Comparison of ENCODE assay signal across 9 cellular contexts in genomic region chr3:138947303-138948121, GRCh38. TPM values are rescaled to one million over a fixed set of nuclear protein-coding genes. Genes with fewer than 3 reads are reported as not detected.
DNase-seq lines count a peak whose midpoint lies in the region; ATAC-seq and TF ChIP-seq lines count a peak whose summit lies in the region.
"Had no signal": no experiment of that assay in that cellular context is flagged by ENCODE, and none has a peak within 500 bp of the region (broad histone marks: within the 10 kb centered on the region; RNA-seq: fewer than 3 reads in every experiment).

No MANE protein-coding gene starts in this region.

- no peak for DNase-seq in CD8-positive, alpha-beta memory T cell
- DNase-seq in T-cell = no peak
- no peak for DNase-seq in fibroblast of lung (ENCODE audit: low read depth in 2 of 2)
- DNase-seq in progenitor cell of endocrine pancreas (ENCODE audit: low spot score, unreplicated experiment) = no peak
- no peak for DNase-seq in NCI-H2107 treated with DMSO at 0.1 percent for 48 hours (lab: John Stamatoyannopoulos, UW; ENCODE audit: unreplicated experiment)
- DNase-seq in NCI-H187 treated with DMSO at 0.1 percent for 48 hours (lab: John Stamatoyannopoulos, UW) = no peak
- no peak for DNase-seq in NCI-H2227 (lab: John Stamatoyannopoulos, UW; ENCODE audit: unreplicated experiment)
- DNase-seq in activated CD4-positive, alpha-beta T cell treated with anti-CD3 and anti-CD28 coated beads for 1 hour = no peak
- DNase-seq: stimulated activated CD4-positive, alpha-beta T cell treated with anti-CD3 and anti-CD28 coated beads, Interleukin-12 subunit alpha, Interleukin-12 subunit beta, amount 100 ng/mL, for 4 hours had no signal

- H3K4me1 Mint-ChIP-seq in CD8-positive, alpha-beta memory T cell = peaks cover 34 to 58% (median 47%) of the 10 kb centered on the region in 3 donors
- H3K4me1 Mint-ChIP-seq in T-cell = peaks cover 35 to 55% (median 42%) of the 10 kb centered on the region in 3 donors
- H3K4me1 Mint-ChIP-seq in progenitor cell of endocrine pancreas (ENCODE audit: low read depth) = peaks cover 14% of the 10 kb centered on the region

- no peaks in the 10 kb centered on the region for H3K36me3 ChIP-seq in CD8-positive, alpha-beta memory T cell (ENCODE audit: insufficient read depth, low read length)
- no peaks in the 10 kb centered on the region for H3K36me3 ChIP-seq in fibroblast of lung (ENCODE audit: control insufficient read depth, insufficient read depth, low read length)

- no peaks in the 10 kb centered on the region for H3K9me3 ChIP-seq in CD8-positive, alpha-beta memory T cell (ENCODE audit: low read length)
- H3K9me3 ChIP-seq in fibroblast of lung (ENCODE audit: control insufficient read depth, insufficient read depth, low read depth, low read length) = no peaks in the 10 kb centered on the region

- ATAC-seq in T-cell (replicated peaks in 1 of 4) = no peak

- H4K20me1 ChIP-seq in fibroblast of lung (ENCODE audit: control insufficient read depth, extremely low read depth, insufficient read depth, low read length) = no peaks in the 10 kb centered on the region

- H3K4me3 Mint-ChIP-seq in CD8-positive, alpha-beta memory T cell = peak overlapping the region; percentile 18 to 87 (median 70)
- peak overlapping the region; percentile 58 to 80 (median 64) for H3K4me3 Mint-ChIP-seq in T-cell
- H3K4me3 Mint-ChIP-seq in progenitor cell of endocrine pancreas (ENCODE audit: low read depth) = peak overlapping the region; percentile 66

- TF ChIP-seq CTCF in fibroblast of lung (conservative IDR thresholded peaks at IDR 0.05 in 1 of 2, IDR thresholded peaks at IDR 0.05 in 1 of 2; ENCODE audit: low read depth in 1 of 2, low read length in 2 of 2) = no peak
- no peak for TF ChIP-seq CTCF in progenitor cell of endocrine pancreas (IDR thresholded peaks at IDR 0.05; ENCODE audit: unreplicated experiment)

- no peak overlapping the region for H2AFZ ChIP-seq in fibroblast of lung (ENCODE audit: low read length)

- peak overlapping the region; percentile 32 for H3K4me2 ChIP-seq in fibroblast of lung (ENCODE audit: extremely low read depth, insufficient read depth, low read length)

- no peak overlapping the region for H3K4me3 ChIP-seq in CD8-positive, alpha-beta memory T cell (ENCODE audit: low read length)
- H3K4me3 ChIP-seq in fibroblast of lung (replicated peaks in 1 of 4; ENCODE audit: control extremely low read depth in 1 of 4, insufficient read depth in 1 of 4, low read depth in 3 of 4, low read length in 4 of 4) = peak overlapping the region in 1 of 4 experiments; percentile 44

- no peaks in the 10 kb centered on the region for H3K36me3 Mint-ChIP-seq in CD8-positive, alpha-beta memory T cell
- H3K36me3 Mint-ChIP-seq in T-cell (no peaks in the 10 kb centered on the region), progenitor cell of endocrine pancreas (ENCODE audit: insufficient read depth) (no peaks in the 10 kb centered on the region)

- H3K27me3 ChIP-seq in CD8-positive, alpha-beta memory T cell (ENCODE audit: insufficient read depth, low read length, poor library complexity, severe bottlenecking) = peaks cover 65% of the 10 kb centered on the region
- H3K27me3 ChIP-seq in fibroblast of lung (ENCODE audit: control insufficient read depth, insufficient read depth, low read length) = peaks cover 92% of the 10 kb centered on the region

- CTCF ChIA-PET in CD8-positive, alpha-beta memory T cell (lab: Charles Lee) = interaction anchor here (3.6 to 4.4 kb wide), 2 partner anchors 11 kb away, joined by 16 to 22 read pairs; no protein-coding TSS in a partner anchor
- CTCF ChIA-PET in T-cell (lab: Charles Lee) = interaction anchor here (0.5 to 1.5 kb wide), 6 partner anchors 13 to 379 kb away, joined by 3 to 10 read pairs (median 4); partner anchors contain the start of gene CEP70 (in 1 of the 2)

- peak overlapping the region; percentile 9 for H3K27ac ChIP-seq in CD8-positive, alpha-beta memory T cell (ENCODE audit: low read depth, low read length)
- H3K27ac ChIP-seq in fibroblast of lung (ENCODE audit: insufficient read depth, low read length) = no peak overlapping the region

- H3K4me1 ChIP-seq in CD8-positive, alpha-beta memory T cell (ENCODE audit: insufficient read depth, low read length) = peaks cover 20% of the 10 kb centered on the region
- H3K4me1 ChIP-seq in fibroblast of lung (ENCODE audit: control insufficient read depth, extremely low read depth, insufficient read depth, low read length) = no peaks in the 10 kb centered on the region

- H3K9ac ChIP-seq in fibroblast of lung (ENCODE audit: insufficient read depth, low read length) = no peak overlapping the region

- no peaks in the 10 kb centered on the region for H3K9me3 Mint-ChIP-seq in CD8-positive, alpha-beta memory T cell
- no peaks in the 10 kb centered on the region for H3K9me3 Mint-ChIP-seq in T-cell
- no peaks in the 10 kb centered on the region for H3K9me3 Mint-ChIP-seq in progenitor cell of endocrine pancreas (ENCODE audit: low read depth)

- H3K79me2 ChIP-seq in fibroblast of lung (ENCODE audit: control insufficient read depth, insufficient read depth, low read length) = no peaks in the 10 kb centered on the region

- POLR2A ChIA-PET in CD8-positive, alpha-beta memory T cell (lab: Charles Lee) = interaction anchor here (0.6 kb wide), 1 partner anchor 281 kb away, joined by 3 read pairs; no protein-coding TSS in a partner anchor
- POLR2A ChIA-PET in T-cell (lab: Charles Lee) = interaction anchor here in 1 of 2 donors (0.6 kb wide), 1 partner anchor 1975 kb away, joined by 5 read pairs; no protein-coding TSS in a partner anchor

- peaks cover 61 to 75% of the 10 kb centered on the region in 2 donors for H3K27me3 Mint-ChIP-seq in CD8-positive, alpha-beta memory T cell
- H3K27me3 Mint-ChIP-seq in T-cell = peaks cover 59 to 79% of the 10 kb centered on the region in 2 donors
- H3K27me3 Mint-ChIP-seq in progenitor cell of endocrine pancreas = peaks cover 88% of the 10 kb centered on the region

- H3K27ac Mint-ChIP-seq in CD8-positive, alpha-beta memory T cell = no peak overlapping the region
- H3K27ac Mint-ChIP-seq in T-cell (peak overlapping the region in 1 of 2 donors; percentile 15), progenitor cell of endocrine pancreas (no peak overlapping the region)

RNA-seq across cellular contexts. Expression of gene FOXL2NB, which starts 0.5 kb away (rescaled TPM):
- not detected for total RNA-seq in CD8-positive, alpha-beta memory T cell
- polyA plus RNA-seq in CD8-positive, alpha-beta memory T cell = not detected
- total RNA-seq in T-cell = under 1 TPM in 1 of 5 donors, not detected in 4; 0.06 TPM
- total RNA-seq in fibroblast of lung = not detected in 2 replicates
- polyA plus RNA-seq in fibroblast of lung = 0.03 TPM in 1 of 2 replicates, not detected in the other
- not detected in 2 replicates for polyA plus RNA-seq in fibroblast of lung (2012)
- polyA minus RNA-seq in fibroblast of lung (ENCODE audit: low replicate concordance) = not detected in 2 replicates
- not detected in 2 replicates for total RNA-seq in progenitor cell of endocrine pancreas

RNA-seq across cellular contexts. Expression of gene FOXL2, which starts 0.6 kb away (rescaled TPM):
- total RNA-seq in CD8-positive, alpha-beta memory T cell = not detected
- polyA plus RNA-seq in CD8-positive, alpha-beta memory T cell = not detected
- total RNA-seq in T-cell (not detected), fibroblast of lung (under 0.01 TPM in 2 replicates), progenitor cell of endocrine pancreas (0.09 and 0.12 TPM in 2 replicates)
- 0.02 and 0.03 TPM in 2 replicates for polyA plus RNA-seq in fibroblast of lung
- polyA plus RNA-seq in fibroblast of lung (2012) = 0.06 and 0.07 TPM in 2 replicates
- polyA minus RNA-seq in fibroblast of lung (ENCODE audit: low replicate concordance) = not detected in 2 replicates

RNA-seq across cellular contexts. Expression of gene PRR23A, which starts 58.6 kb away (rescaled TPM):
- not detected for total RNA-seq in CD8-positive, alpha-beta memory T cell
- not detected for polyA plus RNA-seq in CD8-positive, alpha-beta memory T cell
- total RNA-seq in T-cell = not detected
- total RNA-seq in fibroblast of lung = not detected in 2 replicates
- not detected in 2 replicates for polyA plus RNA-seq in fibroblast of lung
- not detected in 2 replicates for polyA plus RNA-seq in fibroblast of lung (2012)
- not detected in 2 replicates for polyA minus RNA-seq in fibroblast of lung (ENCODE audit: low replicate concordance)
- total RNA-seq in progenitor cell of endocrine pancreas = not detected in 2 replicates
